ENCODE assay signal across 12 cellular contexts in the genomic region with DNA sequence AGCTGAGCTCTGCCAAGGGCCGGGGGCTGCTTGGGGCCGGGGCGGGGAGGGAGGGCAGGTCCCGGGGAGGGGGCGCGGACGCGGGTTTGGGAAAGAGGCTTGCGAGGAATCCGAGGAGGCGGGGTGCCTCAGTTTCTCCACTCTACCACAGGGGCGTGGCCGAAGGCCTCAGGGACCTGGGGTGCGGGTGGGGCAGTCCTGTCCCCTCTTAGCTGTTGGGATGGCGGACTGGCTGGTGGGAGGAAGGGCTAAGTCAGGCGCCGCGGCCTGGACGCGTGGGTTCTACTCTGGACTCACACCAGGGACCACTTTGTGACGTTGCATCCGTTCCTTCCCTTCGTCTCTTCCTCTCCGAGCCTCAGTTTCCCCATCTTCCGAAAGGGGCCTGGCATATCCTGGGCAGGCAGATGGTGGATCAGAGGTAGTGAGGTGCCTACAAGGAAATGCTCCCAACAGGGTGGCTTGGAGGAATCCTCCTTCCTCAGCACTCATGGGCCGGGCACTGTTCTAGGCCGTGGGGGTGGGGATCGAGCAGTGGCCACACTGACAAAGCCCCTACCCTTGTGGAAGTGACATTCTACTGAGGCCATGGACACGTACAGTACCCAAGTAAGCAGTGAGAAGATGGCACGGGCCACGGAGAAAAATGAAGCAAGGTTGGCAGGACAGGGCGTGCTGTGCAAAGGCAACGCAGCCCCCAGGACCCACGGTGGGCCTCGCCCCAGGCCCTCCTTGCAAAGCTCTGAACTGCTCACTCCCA. TPM values are rescaled to one million over a fixed set of nuclear protein-coding genes. Genes with fewer than 3 reads are reported as not detected.
DNase-seq lines count a peak whose midpoint lies in the region; ATAC-seq and TF ChIP-seq lines count a peak whose summit lies in the region.
"Had no signal": no experiment of that assay in that cellular context is flagged by ENCODE, and none has a peak within 500 bp of the region (broad histone marks: within the 10 kb centered on the region; RNA-seq: fewer than 3 reads in every experiment).

No MANE protein-coding gene starts in this region.

- peaks cover 21% of the 10 kb centered on the region for H3K27me3 Mint-ChIP-seq in CD8-positive, alpha-beta T cell (ENCODE audit: low read depth)
- H3K27me3 Mint-ChIP-seq in progenitor cell of endocrine pancreas = no peaks in the 10 kb centered on the region

- H3K9me2 ChIP-seq in GM23248 (ENCODE audit: insufficient read depth) = no peaks in the 10 kb centered on the region

- H3K27me3 ChIP-seq in CD8-positive, alpha-beta T cell (ENCODE audit: insufficient read depth, low read length) = peaks cover 11% of the 10 kb centered on the region
- peaks cover 20% of the 10 kb centered on the region for H3K27me3 ChIP-seq in iPS-15b (ENCODE audit: control insufficient read depth, insufficient read depth, low read length)
- peaks cover 31% of the 10 kb centered on the region for H3K27me3 ChIP-seq in GM23248 (replicated peaks; ENCODE audit: insufficient read depth)
- H3K27me3 ChIP-seq: body of pancreas had no signal

- ATAC-seq in CD8-positive, alpha-beta T cell = no peak

- H3K79me2 ChIP-seq in GM23248 (ENCODE audit: insufficient read depth) = no peaks in the 10 kb centered on the region

- H3K27ac ChIP-seq in CD8-positive, alpha-beta T cell (ENCODE audit: low read depth, low read length) = no peak overlapping the region
- peak overlapping the region; percentile 65 for H3K27ac ChIP-seq in KOPT-K1 (ENCODE audit: low read depth, low read length, poor library complexity, severe bottlenecking)
- H3K27ac ChIP-seq in GM23248 = no peak overlapping the region

- CTCF ChIA-PET in CD8-positive, alpha-beta T cell (lab: Charles Lee) = interaction anchor here (0.7 kb wide), 1 partner anchor 24 kb away, joined by 3 read pairs; no protein-coding TSS in a partner anchor

- H3K4me1 ChIP-seq in CD8-positive, alpha-beta T cell (ENCODE audit: insufficient read depth, low read length) = peaks cover 8% of the 10 kb centered on the region
- H3K4me1 ChIP-seq in iPS-15b (ENCODE audit: control insufficient read depth, insufficient read depth, low read length) (peaks cover 8% of the 10 kb centered on the region), GM23248 (ENCODE audit: insufficient read depth) (no peaks in the 10 kb centered on the region)

- H3F3A ChIP-seq in GM23248 (ENCODE audit: insufficient read depth) = no peaks in the 10 kb centered on the region

- no peaks in the 10 kb centered on the region for H3K36me3 ChIP-seq in CD8-positive, alpha-beta T cell (ENCODE audit: insufficient read depth, low read length)
- peaks cover 7% of the 10 kb centered on the region; the same call in 1 of the 2 replicates for H3K36me3 ChIP-seq in KOPT-K1 (ENCODE audit: insufficient read depth, low read length)
- no peaks in the 10 kb centered on the region for H3K36me3 ChIP-seq in iPS-15b (ENCODE audit: control insufficient read depth, insufficient read depth, low read length)
- H3K36me3 ChIP-seq in GM23248 (ENCODE audit: low read depth) = no peaks in the 10 kb centered on the region

- no peaks in the 10 kb centered on the region for H3K9me3 ChIP-seq in CD8-positive, alpha-beta T cell (ENCODE audit: low read length)
- peaks cover under 1% of the 10 kb centered on the region for H3K9me3 ChIP-seq in KOPT-K1 (ENCODE audit: insufficient read depth, low read length, poor library complexity, severe bottlenecking)
- no peaks in the 10 kb centered on the region for H3K9me3 ChIP-seq in iPS-15b (ENCODE audit: control insufficient read depth, insufficient read depth, low read length)
- H3K9me3 ChIP-seq in GM23248 (ENCODE audit: low read depth) = no peaks in the 10 kb centered on the region
- H3K9me3 ChIP-seq: body of pancreas had no signal

- H3K4me3 Mint-ChIP-seq in CD8-positive, alpha-beta T cell = peak overlapping the region; percentile 59
- H3K4me3 Mint-ChIP-seq in progenitor cell of endocrine pancreas (ENCODE audit: low read depth) = peak overlapping the region; percentile 55

- no peak overlapping the region for H2AFZ ChIP-seq in GM23248

- H3K4me1 Mint-ChIP-seq in CD8-positive, alpha-beta T cell (ENCODE audit: low read depth) = peaks cover 6% of the 10 kb centered on the region
- peaks cover 35% of the 10 kb centered on the region for H3K4me1 Mint-ChIP-seq in progenitor cell of endocrine pancreas (ENCODE audit: low read depth)

- intact Hi-C loops in CD8-positive, alpha-beta T cell (cut with DNase I, micrococcal nuclease) = no loop called here

- H4K20me1 ChIP-seq in GM23248 (ENCODE audit: insufficient read depth) = no peaks in the 10 kb centered on the region

- H3K4me2 ChIP-seq in GM23248 (ENCODE audit: unreplicated experiment) = no peak overlapping the region

- H3K9ac ChIP-seq in iPS-15b (ENCODE audit: low read depth, low read length) = no peak overlapping the region
- no peak overlapping the region for H3K9ac ChIP-seq in GM23248

- 61 to 74% methylated on average over 22 to 35 of the region's 35 CpGs for WGBS in GM23248 (ENCODE audit: low coverage in 1 of 2, low lambda C conversion rate in 2 of 2, missing lambda C conversion rate in 2 of 2), 2 experiments

- H3K9me3 Mint-ChIP-seq in CD8-positive, alpha-beta T cell = peaks cover 1% of the 10 kb centered on the region
- H3K9me3 Mint-ChIP-seq in progenitor cell of endocrine pancreas (ENCODE audit: low read depth) = peaks cover 1% of the 10 kb centered on the region

- H3K4me3 ChIP-seq in CD8-positive, alpha-beta T cell (ENCODE audit: low read depth, low read length) = no peak overlapping the region
- H3K4me3 ChIP-seq in iPS-15b (ENCODE audit: low read depth, low read length) (peak overlapping the region; percentile 79), GM23248 (no peak overlapping the region)
- H3K4me3 ChIP-seq: body of pancreas had no signal

- POLR2A ChIA-PET in CD8-positive, alpha-beta T cell (lab: Charles Lee) = no interaction called here

- H3K36me3 Mint-ChIP-seq in CD8-positive, alpha-beta T cell = no peaks in the 10 kb centered on the region
- peaks cover under 1% of the 10 kb centered on the region for H3K36me3 Mint-ChIP-seq in progenitor cell of endocrine pancreas (ENCODE audit: insufficient read depth)

- no peak overlapping the region for H3K27ac Mint-ChIP-seq in CD8-positive, alpha-beta T cell
- H3K27ac Mint-ChIP-seq in progenitor cell of endocrine pancreas = no peak overlapping the region

- DNase-seq in CD8-positive, alpha-beta T cell = no peak
- DNase-seq in progenitor cell of endocrine pancreas (ENCODE audit: low spot score, unreplicated experiment) (no peak), GM23248 (no peak), NCI-H446 (lab: John Stamatoyannopoulos, UW) (no peak), COLO829 (ENCODE audit: low spot score) (no peak), NCI-H2029 treated with DMSO at 0.1 percent for 48 hours (lab: John Stamatoyannopoulos, UW) (no peak)
- DNase-seq: NCI-H2081 treated with DMSO at 0.1 percent for 48 hours had no signal

- in situ Hi-C loops in GM23248 (cut with MboI) = no loop called here

- no peak for TF ChIP-seq CTCF in CD8-positive, alpha-beta T cell (IDR thresholded peaks at IDR 0.05)
- TF ChIP-seq CTCF in progenitor cell of endocrine pancreas (IDR thresholded peaks at IDR 0.05; ENCODE audit: unreplicated experiment) = no peak

RNA-seq across cellular contexts. Expression of gene IGLL1, which starts 13.2 kb away (rescaled TPM):
- not detected for total RNA-seq in CD8-positive, alpha-beta T cell
- not detected in 2 replicates for total RNA-seq in progenitor cell of endocrine pancreas
- total RNA-seq in GM23248 (2014; rRNA removed; shearing (Covaris generic)) = not detected in 2 replicates
- polyA plus RNA-seq in GM23248 (2016; fragmentation: Nextera tagmentation; extraction: Ambion mirVana) = not detected in 2 replicates
- total RNA-seq: body of pancreas, Daoy, RPMI7951 had no signal
